ENCODE assay signal across 8 cellular contexts in the genomic region with DNA sequence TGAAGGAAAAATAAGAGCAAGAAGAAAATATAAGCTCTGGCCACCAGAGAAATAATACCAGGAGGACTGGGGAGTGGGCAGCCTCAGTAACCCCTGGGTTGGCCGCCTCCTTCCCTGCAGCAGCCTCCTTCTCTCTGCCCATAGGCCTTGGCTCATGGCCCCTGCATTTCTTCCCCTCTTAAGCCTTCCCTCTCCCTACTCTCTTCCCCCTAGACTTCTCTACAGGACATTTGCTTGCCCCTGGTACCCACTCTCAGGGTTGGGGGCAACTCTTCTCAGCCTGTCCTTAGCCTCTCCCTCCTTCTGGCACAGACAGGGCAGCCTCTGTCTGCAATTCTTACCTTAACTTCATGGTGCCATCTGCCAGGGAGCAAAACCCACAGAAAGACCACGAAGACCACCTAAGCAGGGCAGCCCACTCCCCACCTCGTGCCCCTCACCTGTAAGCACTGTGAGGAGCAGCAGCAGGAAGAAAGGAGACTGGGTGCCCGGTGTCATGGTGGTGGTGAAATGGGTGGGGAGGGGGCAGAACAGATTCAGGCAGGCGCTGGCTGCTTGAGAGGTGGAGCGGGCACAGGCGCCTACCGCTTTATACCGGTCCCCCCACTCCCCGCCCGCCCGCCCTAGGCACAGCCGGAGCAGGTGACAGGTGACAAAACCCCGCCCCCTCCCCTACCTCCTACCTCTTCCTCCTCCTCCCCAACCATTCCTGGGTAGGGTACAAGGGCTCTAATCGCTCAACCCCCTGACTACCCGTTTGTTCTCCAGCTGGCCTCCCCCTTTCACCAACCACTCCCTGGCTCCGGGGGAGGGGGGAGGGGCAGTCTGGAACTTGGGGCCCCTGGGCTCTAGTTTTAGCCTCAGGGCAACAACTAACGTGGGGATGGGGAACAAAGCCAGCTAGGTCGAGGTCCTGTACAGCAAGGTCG. TPM values are rescaled to one million over a fixed set of nuclear protein-coding genes. Genes with fewer than 3 reads are reported as not detected.
DNase-seq lines count a peak whose midpoint lies in the region; ATAC-seq and TF ChIP-seq lines count a peak whose summit lies in the region.

No MANE protein-coding gene starts in this region.

- intact Hi-C loops in CD4-positive, alpha-beta memory T cell (cut with micrococcal nuclease), result loop anchor here (1.0 to 5.0 kb wide), 3 partner anchors 16 to 115 kb away; partner anchors contain the start of gene FDPS

- TF ChIP-seq CTCF in NB4 (IDR thresholded peaks at IDR 0.05; ENCODE audit: low read depth, low read length) (no peak), glutamatergic neuron (IDR thresholded peaks at IDR 0.05; ENCODE audit: partially characterized antibody, unreplicated experiment) (no peak), progenitor cell of endocrine pancreas (IDR thresholded peaks at IDR 0.05; ENCODE audit: unreplicated experiment) (no peak)

- peak overlapping the region; percentile 58 to 73 for H3K4me3 ChIP-seq in CD4-positive, alpha-beta memory T cell (ENCODE audit: low read length in 2 of 2)
- peak overlapping the region; percentile 60 for H3K4me3 ChIP-seq in NB4 (ENCODE audit: low read depth, low read length)

- peaks cover 0 to 4% of the 10 kb centered on the region in 2 donors for H3K36me3 Mint-ChIP-seq in CD4-positive, alpha-beta memory T cell
- no peaks in the 10 kb centered on the region for H3K36me3 Mint-ChIP-seq in glutamatergic neuron (ENCODE audit: unreplicated experiment)
- peaks cover 4% of the 10 kb centered on the region for H3K36me3 Mint-ChIP-seq in progenitor cell of endocrine pancreas (ENCODE audit: insufficient read depth)

- H3K27ac Mint-ChIP-seq in CD4-positive, alpha-beta memory T cell, result peak overlapping the region; percentile 91 to 99 (median 98)
- H3K27ac Mint-ChIP-seq in glutamatergic neuron (ENCODE audit: unreplicated experiment), result no peak overlapping the region
- H3K27ac Mint-ChIP-seq in progenitor cell of endocrine pancreas, result peak overlapping the region; percentile 98

- ATAC-seq in GM21786 (IDR thresholded peaks at IDR 0.05; ENCODE audit: unreplicated experiment) (no peak), HG02610 (IDR thresholded peaks at IDR 0.05; ENCODE audit: unreplicated experiment) (no peak)

- H3K9me3 Mint-ChIP-seq in CD4-positive, alpha-beta memory T cell, result peaks cover 0 to 3% (median 0%) of the 10 kb centered on the region in 8 donors
- peaks cover 25% of the 10 kb centered on the region for H3K9me3 Mint-ChIP-seq in glutamatergic neuron (ENCODE audit: unreplicated experiment)
- no peaks in the 10 kb centered on the region for H3K9me3 Mint-ChIP-seq in progenitor cell of endocrine pancreas (ENCODE audit: low read depth)

- peak overlapping the region; percentile 67 for H3K27ac ChIP-seq in CD4-positive, alpha-beta memory T cell (ENCODE audit: low read depth, low read length)

- POLR2A ChIA-PET in CD4-positive, alpha-beta memory T cell (lab: Charles Lee; ENCODE audit: partially characterized antibody), result interaction anchor here (0.6 to 3.8 kb wide), 15 partner anchors 12 to 1215 kb away, joined by 3 to 58 read pairs (median 6); partner anchors contain the start of genes ADAM15, CLK2, FLAD1 and JTB

- CTCF ChIA-PET in CD4-positive, alpha-beta memory T cell (lab: Charles Lee; ENCODE audit: partially characterized antibody), result interaction anchor here (0.6 to 3.8 kb wide), 21 partner anchors 8 to 812 kb away, joined by 3 to 145 read pairs (median 3); partner anchors contain the start of genes ADAM15, KRTCAP2, MTX1 and THBS3

- no peak for TF ChIP-seq POLR2A in NB4 (IDR thresholded peaks at IDR 0.05; ENCODE audit: extremely low read depth, insufficient read length)

- no peaks in the 10 kb centered on the region for H3K9me3 ChIP-seq in CD4-positive, alpha-beta memory T cell (ENCODE audit: control insufficient read depth in 1 of 2, low read length in 2 of 2)

- no peaks in the 10 kb centered on the region for H3K36me3 ChIP-seq in CD4-positive, alpha-beta memory T cell (ENCODE audit: insufficient read depth, low read length)

- DNase-seq in CD4-positive, alpha-beta memory T cell, result peak; percentile 34 to 66 (median 39)
- DNase-seq in NB4 (ENCODE audit: low read depth) (peak; percentile 50), glutamatergic neuron (no peak), progenitor cell of endocrine pancreas (ENCODE audit: low spot score, unreplicated experiment) (no peak), T-helper 9 cell (no peak)
- peak; percentile 34 for DNase-seq in activated CD4-positive, alpha-beta T cell treated with anti-CD3 and anti-CD28 coated beads, Interleukin-2, amount 50 U/mL, for 1 hour

- H3K4me1 Mint-ChIP-seq in CD4-positive, alpha-beta memory T cell, result peaks cover 24 to 44% (median 28%) of the 10 kb centered on the region in 4 donors
- H3K4me1 Mint-ChIP-seq in glutamatergic neuron (ENCODE audit: low read depth, unreplicated experiment) (peaks cover 9% of the 10 kb centered on the region), progenitor cell of endocrine pancreas (ENCODE audit: low read depth) (peaks cover 35% of the 10 kb centered on the region)

- H3K27me3 Mint-ChIP-seq in CD4-positive, alpha-beta memory T cell, result no peaks in the 10 kb centered on the region
- peaks cover 16% of the 10 kb centered on the region for H3K27me3 Mint-ChIP-seq in glutamatergic neuron (ENCODE audit: unreplicated experiment)
- H3K27me3 Mint-ChIP-seq in progenitor cell of endocrine pancreas, result no peaks in the 10 kb centered on the region

- H3K4me3 Mint-ChIP-seq in CD4-positive, alpha-beta memory T cell, result peak overlapping the region; percentile 87 to 97 (median 92)
- peak overlapping the region; percentile 83 for H3K4me3 Mint-ChIP-seq in glutamatergic neuron (ENCODE audit: unreplicated experiment)
- H3K4me3 Mint-ChIP-seq in progenitor cell of endocrine pancreas (ENCODE audit: low read depth), result peak overlapping the region; percentile 77

- H3K27me3 ChIP-seq in CD4-positive, alpha-beta memory T cell (ENCODE audit: insufficient read depth, low read length), result no peaks in the 10 kb centered on the region

- peaks cover 27% of the 10 kb centered on the region for H3K4me1 ChIP-seq in CD4-positive, alpha-beta memory T cell (ENCODE audit: insufficient read depth, low read length)

RNA-seq across cellular contexts. Expression of gene THBS3, which starts 15.1 kb away (rescaled TPM):
- 10 to 100 TPM; 30.9 to 33.5 TPM for total RNA-seq in CD4-positive, alpha-beta memory T cell
- polyA plus RNA-seq in CD4-positive, alpha-beta memory T cell, result 1 to 10 TPM; 6.1 to 6.7 TPM
- 377 TPM for total RNA-seq in glutamatergic neuron (ENCODE audit: unreplicated experiment)
- total RNA-seq in progenitor cell of endocrine pancreas, result 46.0 and 52.2 TPM in 2 replicates

RNA-seq across cellular contexts. Expression of gene MTX1, which starts 15.9 kb away (rescaled TPM):
- 10 to 100 TPM; 17.7 to 18.2 TPM for total RNA-seq in CD4-positive, alpha-beta memory T cell
- polyA plus RNA-seq in CD4-positive, alpha-beta memory T cell, result 10 to 100 TPM; 42.5 to 65.5 TPM
- 26.1 TPM for total RNA-seq in glutamatergic neuron (ENCODE audit: unreplicated experiment)
- total RNA-seq in progenitor cell of endocrine pancreas, result 38.1 and 38.7 TPM in 2 replicates

RNA-seq across cellular contexts. Expression of gene TRIM46, which starts 19.0 kb away (rescaled TPM):
- total RNA-seq in CD4-positive, alpha-beta memory T cell, result 1 to 10 TPM; 8.4 to 8.5 TPM
- polyA plus RNA-seq in CD4-positive, alpha-beta memory T cell, result 1 to 10 TPM; 1.6 to 3.6 TPM
- total RNA-seq in glutamatergic neuron (ENCODE audit: unreplicated experiment), result 30.4 TPM
- total RNA-seq in progenitor cell of endocrine pancreas, result 21.1 and 25.7 TPM in 2 replicates

RNA-seq across cellular contexts. Expression of gene KRTCAP2, which starts 19.5 kb away (rescaled TPM):
- 100 to 1,000 TPM; 173 to 180 TPM for total RNA-seq in CD4-positive, alpha-beta memory T cell
- polyA plus RNA-seq in CD4-positive, alpha-beta memory T cell, result 100 to 1,000 TPM; 469 to 488 TPM
- 108 TPM for total RNA-seq in glutamatergic neuron (ENCODE audit: unreplicated experiment)
- 146 and 149 TPM in 2 replicates for total RNA-seq in progenitor cell of endocrine pancreas

RNA-seq across cellular contexts. Expression of gene DPM3, which starts 52.3 kb away (rescaled TPM):
- total RNA-seq in CD4-positive, alpha-beta memory T cell, result 10 to 100 TPM; 51.6 to 53.6 TPM
- 100 to 1,000 TPM; 101 to 119 TPM for polyA plus RNA-seq in CD4-positive, alpha-beta memory T cell
- total RNA-seq in glutamatergic neuron (ENCODE audit: unreplicated experiment) (27.7 TPM), progenitor cell of endocrine pancreas (45.6 and 49.3 TPM in 2 replicates)

Comparison
In these comparisons a context has a peak if more than half of its experiments do, and no peak if none do; other contexts are left out.
1. DNase-seq: peak in CD4-positive, alpha-beta memory T cell (5 of 5), NB4 (single experiment) and activated CD4-positive, alpha-beta T cell treated with anti-CD3 and anti-CD28 coated beads, Interleukin-2, amount 50 U/mL, for 1 hour (single experiment); none in glutamatergic neuron (single experiment), progenitor cell of endocrine pancreas (single experiment) and T-helper 9 cell (single experiment).
2. Peak in every context shown above with its lines, with median percentiles within 50 percentile points of each other: H3K4me3 Mint-ChIP-seq.